In the genomic region with DNA sequence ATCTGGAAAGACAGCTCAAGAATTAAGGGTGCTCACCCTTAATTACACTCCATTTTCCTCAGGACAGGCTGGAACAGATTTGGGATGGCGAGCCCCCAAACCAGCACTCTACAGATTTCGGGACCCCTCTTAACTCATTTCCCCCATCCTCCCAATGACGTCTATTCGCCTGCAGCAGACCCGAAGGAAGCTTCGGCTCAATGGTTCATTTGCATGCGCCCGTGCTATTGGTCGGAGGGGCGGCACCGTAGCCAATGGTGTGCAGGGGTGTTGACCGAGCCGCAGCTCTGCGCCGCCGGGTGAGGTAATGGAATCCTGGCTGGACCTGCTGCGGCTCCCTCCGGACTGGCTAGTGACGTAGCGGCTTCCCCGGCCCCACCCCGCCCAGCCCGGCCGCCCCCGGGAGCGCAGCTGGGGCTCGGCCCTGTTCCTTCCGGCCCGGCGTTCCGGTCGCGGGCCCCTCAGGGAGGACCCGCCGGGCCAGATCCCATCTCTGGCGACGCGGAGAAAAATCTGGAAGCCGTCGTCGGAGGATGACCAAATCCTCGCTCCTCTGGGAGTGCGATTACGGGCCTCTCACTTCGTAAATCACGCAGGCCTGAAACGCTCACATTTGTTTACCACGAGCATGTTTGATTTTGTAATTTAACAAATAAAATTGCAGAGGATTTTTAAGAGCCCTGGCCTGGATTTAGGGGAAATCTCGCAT, we compare ENCODE assay signal across 8 cellular contexts. TPM values are rescaled to one million over a fixed set of nuclear protein-coding genes. Genes with fewer than 3 reads are reported as not detected.
DNase-seq lines count a peak whose midpoint lies in the region; ATAC-seq and TF ChIP-seq lines count a peak whose summit lies in the region.

No MANE protein-coding gene starts in this region.

- DNase-seq in DMS 273 treated with DMSO at 0.1 percent for 48 hours (lab: John Stamatoyannopoulos, UW): peak; percentile 85
- DNase-seq in HuH-7.5 (ENCODE audit: low spot score): peak; percentile 99
- peak; percentile 95 for DNase-seq in OCI-LY7 (ENCODE audit: low spot score)
- DNase-seq in activated T-cell treated with anti-CD3 and anti-CD28 coated beads for 4 hours: peak; percentile 75
- peak; percentile 98 for DNase-seq in epithelial cell of esophagus (ENCODE audit: low read depth)
- peak; percentile 94 for DNase-seq in stimulated activated CD8-positive, alpha-beta memory T cell treated with anti-CD3 and anti-CD28 coated beads, Interleukin-4, amount 100 ng/mL, for 48 hours

- TSS peak; percentile 96 for BruUV-seq in OCI-LY7 (replicated peaks; lab: Mats Ljungman, UMichigan)

- H3K27ac ChIP-seq in OCI-LY7 (ENCODE audit: low read depth, low read length, poor library complexity, severe bottlenecking): peak overlapping the region; percentile 54
- peak overlapping the region; percentile 78 to 87 for H3K27ac ChIP-seq in mucosa of rectum (ENCODE audit: low read depth in 2 of 2, low read length in 2 of 2)

- H3K4me2 ChIP-seq in OCI-LY7 (ENCODE audit: low read length): peak overlapping the region; percentile 87

- peak; percentile 91 for ATAC-seq in GM21528 (IDR thresholded peaks at IDR 0.05; ENCODE audit: low FRiP score, unreplicated experiment)

- no peaks in the 10 kb centered on the region for H3K9me2 ChIP-seq in OCI-LY7 (ENCODE audit: insufficient read depth, low read length)

- H3K36me3 ChIP-seq in OCI-LY7 (ENCODE audit: insufficient read depth, low read length) (no peaks in the 10 kb centered on the region), mucosa of rectum (ENCODE audit: control insufficient read depth in 2 of 2, insufficient read depth in 2 of 2, low read length in 2 of 2) (no peaks in the 10 kb centered on the region)

- intact Hi-C loops in OCI-LY7 (cut with micrococcal nuclease; ENCODE audit: unreplicated experiment): loop anchor here (2.0 kb wide), 1 partner anchor 36 kb away; the partner anchor contains the start of gene ATG101

- H3K4me1 ChIP-seq in OCI-LY7 (ENCODE audit: insufficient read depth, low read length, poor library complexity, severe bottlenecking) (peaks cover 44% of the 10 kb centered on the region), mucosa of rectum (ENCODE audit: control insufficient read depth in 2 of 2, insufficient read depth in 2 of 2, low read length in 2 of 2) (peaks cover 30 to 31% of the 10 kb centered on the region in 2 donors)

- H3K4me3 ChIP-seq in OCI-LY7 (ENCODE audit: low read depth, low read length, poor library complexity, severe bottlenecking): peak overlapping the region; percentile 62
- H3K4me3 ChIP-seq in epithelial cell of esophagus (ENCODE audit: low read length): peak overlapping the region; percentile 35
- H3K4me3 ChIP-seq in mucosa of rectum (ENCODE audit: low read length in 2 of 2): peak overlapping the region; percentile 46 to 52

- POLR2A ChIA-PET in OCI-LY7 (lab: Charles Lee): interaction anchor here (0.6 to 3.9 kb wide), 14 partner anchors 9 to 1354 kb away, joined by 3 to 22 read pairs (median 4); partner anchors contain the start of genes ATG101 and NR4A1

- H3K79me2 ChIP-seq in OCI-LY7 (ENCODE audit: insufficient read depth, low read depth, low read length): peaks cover 4% of the 10 kb centered on the region; the same call in 1 of the 2 replicates

- H3K27me3 ChIP-seq in mucosa of rectum (ENCODE audit: control insufficient read depth in 2 of 2, insufficient read depth in 2 of 2, low read length in 2 of 2): no peaks in the 10 kb centered on the region

- TF ChIP-seq CTCF in OCI-LY7 (conservative IDR thresholded peaks at IDR 0.05; ENCODE audit: low read length) (no peak), epithelial cell of esophagus (IDR thresholded peaks at IDR 0.05; ENCODE audit: insufficient read depth, low read depth, low read length, missing control alignments) (no peak)

- peak overlapping the region; percentile 80 to 83 for H3K9ac ChIP-seq in mucosa of rectum (ENCODE audit: low read depth in 1 of 2, low read length in 2 of 2)

- H3K9me3 ChIP-seq in OCI-LY7 (ENCODE audit: low read length): no peaks in the 10 kb centered on the region
- H3K9me3 ChIP-seq in mucosa of rectum (ENCODE audit: control insufficient read depth in 2 of 2, low read length in 2 of 2): no peaks in the 10 kb centered on the region

- no peaks in the 10 kb centered on the region for H4K20me1 ChIP-seq in OCI-LY7 (ENCODE audit: insufficient read depth, low read length)

- CTCF ChIA-PET in OCI-LY7 (lab: Charles Lee; ENCODE audit: unreplicated experiment): interaction anchor here (0.6 to 2.9 kb wide), 8 partner anchors 10 to 91 kb away, joined by 3 to 19 read pairs (median 4); no protein-coding TSS in a partner anchor

- H2AFZ ChIP-seq in OCI-LY7 (ENCODE audit: low read length): peak overlapping the region; percentile 81

RNA-seq across cellular contexts. Expression of gene NR4A1, which starts 18.3 kb away (rescaled TPM):
- 25.3 and 29.3 TPM in 2 replicates for total RNA-seq in OCI-LY7 (2014; rRNA removed; shearing (Covaris generic))
- 28.1 and 29.0 TPM in 2 replicates for total RNA-seq in OCI-LY7 (2022)

RNA-seq across cellular contexts. Expression of gene TAMALIN, which starts 26.2 kb away (rescaled TPM):
- 0.41 and 0.66 TPM in 2 replicates for total RNA-seq in OCI-LY7 (2014; rRNA removed; shearing (Covaris generic))
- 0.89 and 1.3 TPM in 2 replicates for total RNA-seq in OCI-LY7 (2022)

RNA-seq across cellular contexts. Expression of gene ATG101, which starts 36.8 kb away (rescaled TPM):
- 53.9 and 65.5 TPM in 2 replicates for total RNA-seq in OCI-LY7 (2014; rRNA removed; shearing (Covaris generic))
- total RNA-seq in OCI-LY7 (2022): 30.7 and 38.0 TPM in 2 replicates

RNA-seq across cellular contexts. Expression of gene SMIM41, which starts 46.6 kb away (rescaled TPM):
- total RNA-seq in OCI-LY7 (2014; rRNA removed; shearing (Covaris generic)): not detected in 2 replicates
- not detected in 2 replicates for total RNA-seq in OCI-LY7 (2022)

Comparison
In these comparisons a context has a peak if more than half of its experiments do, and no peak if none do; other contexts are left out.
1. Peak in every context shown above with its lines: DNase-seq, ATAC-seq, H3K4me3 ChIP-seq and H3K27ac ChIP-seq.